In genomic region chr2:156332452-156333273, GRCh38 we compare ENCODE assay signal across 8 cellular contexts. TPM values are rescaled to one million over a fixed set of nuclear protein-coding genes. Genes with fewer than 3 reads are reported as not detected.
DNase-seq lines count a peak whose midpoint lies in the region; TF ChIP-seq lines count a peak whose summit lies in the region.

Gene NR4A2, minus strand, starts transcription at chr2:156332721. Its CDS starts 2,535 bp downstream, at chr2:156330186.

- peak within 1 kb of the TSS; percentile 98 to 100 for H3K27ac ChIP-seq in ovary
- H3K27ac ChIP-seq in thyroid gland: peak within 1 kb of the TSS; percentile 89 to 100 (median 100)

- TF ChIP-seq EP300 in ovary (IDR thresholded peaks at IDR 0.05): peak; percentile 14

- CTCF ChIA-PET in HEK293T (lab: Yijun Ruan, JAX): no interaction called here

- peak within 1 kb of the TSS; percentile 92 for H3K4me3 Mint-ChIP-seq in activated naive CD8-positive, alpha-beta T cell

- TF ChIP-seq CTCF in NB4 (IDR thresholded peaks at IDR 0.05; ENCODE audit: low read depth, low read length) (no peak), ovary (IDR thresholded peaks at IDR 0.05) (no peak), thyroid gland (IDR thresholded peaks at IDR 0.05) (peak in 1 of 6 experiments; percentile 8)

- 0 to 1% (median 1%) methylated on average over 76 of the region's 76 CpGs for WGBS in ovary, 3 donors
- WGBS in thyroid gland, 2 donors: 0 to 1% methylated on average over 64 of the region's 76 CpGs

- POLR2A ChIA-PET in HEK293T (lab: Yijun Ruan, JAX): interaction anchor here (2.5 to 3.0 kb wide), 3 partner anchors 8 to 257 kb away, joined by 11 to 13 read pairs (median 12); no protein-coding TSS in a partner anchor

- intact Hi-C loops in head of caudate nucleus (cut with DNase I) (loop anchor here (5.0 kb wide), 3 partner anchors 70 to 255 kb away; partner anchors contain the start of gene GPD2), ovary (cut with DNase I) (loop anchor here in 3 of 4 donors (2.0 to 10.0 kb wide), 3 partner anchors 68 to 105 kb away; partner anchors contain the start of gene GPD2 (in 3 of the 3)), thyroid gland (cut with DNase I) (no loop called here)

- H3K27ac Mint-ChIP-seq in activated naive CD8-positive, alpha-beta T cell: peak within 1 kb of the TSS; percentile 95

- H3K9me3 Mint-ChIP-seq in activated naive CD8-positive, alpha-beta T cell (ENCODE audit: low read depth): no peaks in the 10 kb centered on the region

- TF ChIP-seq POLR2A in NB4 (IDR thresholded peaks at IDR 0.05; ENCODE audit: extremely low read depth, insufficient read length) (peak; percentile 21), ovary (IDR thresholded peaks at IDR 0.05) (peak; percentile 90), thyroid gland (IDR thresholded peaks at IDR 0.05) (peak; percentile 88 to 99)

- H3K9me3 ChIP-seq in ovary (no peaks in the 10 kb centered on the region), thyroid gland (no peaks in the 10 kb centered on the region)

- no peaks in the 10 kb centered on the region for H3K36me3 ChIP-seq in ovary
- H3K36me3 ChIP-seq in thyroid gland: no peaks in the 10 kb centered on the region

- H3K4me1 ChIP-seq in ovary (ENCODE audit: insufficient read depth) (peaks cover 7% of the 10 kb centered on the region), thyroid gland (peaks cover 7 to 10% of the 10 kb centered on the region in 2 donors)

- DNase-seq in GM04504 (ENCODE audit: low read depth) (peak; percentile 53), HEK293T (ENCODE audit: extremely low spot score) (peak; percentile 82), NB4 (ENCODE audit: low read depth) (peak; percentile 87), SKM-1 (lab: John Stamatoyannopoulos, UW; ENCODE audit: unreplicated experiment) (peak; percentile 50), head of caudate nucleus (peak; percentile 70 to 94 (median 85)), ovary (peak; percentile 87 to 95 (median 94)), thyroid gland (peak; percentile 92 to 93)

- H3K27me3 Mint-ChIP-seq in activated naive CD8-positive, alpha-beta T cell: peaks cover 4% of the 10 kb centered on the region

- peaks cover 22% of the 10 kb centered on the region for H3K36me3 Mint-ChIP-seq in activated naive CD8-positive, alpha-beta T cell

- H3K4me1 Mint-ChIP-seq in activated naive CD8-positive, alpha-beta T cell (ENCODE audit: low read depth): peaks cover 61% of the 10 kb centered on the region

- H3K27me3 ChIP-seq in ovary: no peaks in the 10 kb centered on the region
- H3K27me3 ChIP-seq in thyroid gland: no peaks in the 10 kb centered on the region

- peak within 1 kb of the TSS; percentile 70 for H3K4me3 ChIP-seq in NB4 (ENCODE audit: low read depth, low read length)
- peak within 1 kb of the TSS; percentile 76 for H3K4me3 ChIP-seq in ovary
- peak within 1 kb of the TSS; percentile 9 to 83 (median 76) for H3K4me3 ChIP-seq in thyroid gland (replicated peaks in 1 of 3)

TF ChIP-seq in HEK293T, 16 proteins besides CTCF, POLR2A, EP300 and RAD21:
- TF ChIP-seq L3MBTL2 (conservative IDR thresholded peaks at IDR 0.05) (peak; percentile 93), SP1 (IDR thresholded peaks at IDR 0.05) (no peak)

RNA-seq across cellular contexts. Expression of gene NR4A2, which starts in this region (rescaled TPM):
- total RNA-seq in ovary (100 to 1,000 TPM in 2 of 7 donors, 10 to 100 TPM in 5; 12.2 to 259 (median 45.9) TPM), thyroid gland (1 to 10 TPM; 4.2 to 7.5 (median 5.0) TPM)
- 1 to 10 TPM; 4.4 to 8.0 TPM for polyA plus RNA-seq in ovary

Comparison
In these comparisons a context has a peak if more than half of its experiments do, and no peak if none do; other contexts are left out.
1. Peak in every context shown above with its lines: DNase-seq, H3K4me3 ChIP-seq and H3K27ac ChIP-seq.
2. POLR2A ChIP-seq: peak in every context shown above with its lines; median percentile 94 in thyroid gland; 90 in ovary; 21 in NB4.